In the genomic region with DNA sequence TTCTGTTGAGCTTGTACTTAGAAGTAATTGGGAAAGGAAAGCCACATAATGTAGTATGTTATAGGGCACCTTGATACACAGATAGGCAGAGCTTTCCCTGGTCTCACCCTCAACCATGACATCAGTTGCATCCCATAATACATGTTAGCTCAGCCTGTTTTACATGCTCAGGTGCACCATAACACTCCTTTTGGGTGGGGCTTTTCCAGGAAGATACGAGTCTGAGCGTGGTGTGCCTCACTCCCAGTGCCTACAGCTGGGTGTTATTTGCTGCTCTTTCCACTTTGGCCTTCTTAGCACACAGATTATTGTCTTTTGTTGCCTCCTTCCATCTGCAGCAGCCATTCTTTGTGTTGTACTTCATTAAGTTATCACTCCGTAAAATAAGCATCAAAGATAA, we compare ENCODE assay signal across 18 cellular contexts. TPM values are rescaled to one million over a fixed set of nuclear protein-coding genes. Genes with fewer than 3 reads are reported as not detected.
DNase-seq lines count a peak whose midpoint lies in the region; ATAC-seq and TF ChIP-seq lines count a peak whose summit lies in the region.
"Had no signal": no experiment of that assay in that cellular context is flagged by ENCODE, and none has a peak within 500 bp of the region (broad histone marks: within the 10 kb centered on the region; RNA-seq: fewer than 3 reads in every experiment).

No MANE protein-coding gene starts in this region.

- H3K4me1 Mint-ChIP-seq in MCF 10A (ENCODE audit: insufficient read depth, unreplicated experiment): peaks cover 40% of the 10 kb centered on the region
- peaks cover 74% of the 10 kb centered on the region for H3K4me1 Mint-ChIP-seq in activated CD8-positive, alpha-beta T cell treated with anti-CD3 and anti-CD28 coated beads, Interleukin-2, amount 10 ng/mL, durations not matched to agents 7 days and 5 days (ENCODE audit: low read depth)

- 95% methylated on average over 2 of the region's 3 CpGs for WGBS in mesenchymal stem cell

- no peak overlapping the region for H2BK5ac ChIP-seq in mesenchymal stem cell (ENCODE audit: low read depth, low read length, poor library complexity, severe bottlenecking)

- H3K36me3 ChIP-seq in breast epithelium (no peaks in the 10 kb centered on the region), mesenchymal stem cell (ENCODE audit: control insufficient read depth in 1 of 2, insufficient read depth in 2 of 2, low read depth in 1 of 2, low read length in 2 of 2) (peaks cover 4 to 9% of the 10 kb centered on the region in 2 experiments)
- H3K36me3 ChIP-seq: gastrocnemius medialis had no signal

- H3K27ac Mint-ChIP-seq in MCF 10A (ENCODE audit: low read depth, unreplicated experiment): no peak overlapping the region
- H3K27ac Mint-ChIP-seq in activated CD8-positive, alpha-beta T cell treated with anti-CD3 and anti-CD28 coated beads, Interleukin-2, amount 10 ng/mL, durations not matched to agents 7 days and 5 days: peak overlapping the region; percentile 17

- no peak for ATAC-seq in activated CD8-positive, alpha-beta T cell treated with anti-CD3 and anti-CD28 coated beads, Interleukin-2, amount 10 ng/mL, durations not matched to agents 7 days and 5 days
- ATAC-seq in sciatic nerve (no peak), HG03097 (IDR thresholded peaks at IDR 0.05; ENCODE audit: low FRiP score, unreplicated experiment) (no peak)

- POLR2A ChIA-PET in MCF 10A (lab: Yijun Ruan, JAX): interaction anchor here (0.7 to 4.5 kb wide), 8 partner anchors 10 to 309 kb away, joined by 3 to 65 read pairs (median 3); partner anchors contain the start of gene TTC39C
- POLR2A ChIA-PET in activated CD8-positive, alpha-beta T cell treated with anti-CD3 and anti-CD28 coated beads, Interleukin-2, amount 10 ng/mL, durations not matched to agents 7 days and 5 days (lab: Charles Lee): interaction anchor here (0.5 kb wide), 1 partner anchor 514 kb away, joined by 3 read pairs; no protein-coding TSS in a partner anchor
- POLR2A ChIA-PET in HEK293T (lab: Yijun Ruan, JAX): interaction anchor here (1.1 kb wide), 1 partner anchor 12 kb away, joined by 3 read pairs; the partner anchor contains the start of gene TTC39C

- TF ChIP-seq CTCF in MCF 10A (IDR thresholded peaks at IDR 0.05; ENCODE audit: unreplicated experiment) (no peak), breast epithelium (IDR thresholded peaks at IDR 0.05) (no peak)

- H3K4me3 ChIP-seq in breast epithelium: no peak overlapping the region
- peak overlapping the region in 1 of 2 experiments; percentile 53 for H3K4me3 ChIP-seq in mesenchymal stem cell (ENCODE audit: insufficient read depth in 1 of 2, low read depth in 1 of 2, low read length in 2 of 2)
- H3K4me3 ChIP-seq: gastrocnemius medialis, stomach had no signal

- peak overlapping the region; percentile 9 for H4K8ac ChIP-seq in mesenchymal stem cell (ENCODE audit: low read length)

- H3K27me3 ChIP-seq in breast epithelium (no peaks in the 10 kb centered on the region), mesenchymal stem cell (ENCODE audit: control insufficient read depth in 1 of 2, insufficient read depth in 1 of 2, low read length in 2 of 2) (no peaks in the 10 kb centered on the region)
- H3K27me3 ChIP-seq: gastrocnemius medialis, stomach had no signal

- no peaks in the 10 kb centered on the region for H3K27me3 Mint-ChIP-seq in MCF 10A (ENCODE audit: insufficient read depth, unreplicated experiment)
- H3K27me3 Mint-ChIP-seq in activated CD8-positive, alpha-beta T cell treated with anti-CD3 and anti-CD28 coated beads, Interleukin-2, amount 10 ng/mL, durations not matched to agents 7 days and 5 days (ENCODE audit: low read depth): no peaks in the 10 kb centered on the region
- H3K27me3 Mint-ChIP-seq: naive B cell had no signal

- H2AK5ac ChIP-seq in mesenchymal stem cell (ENCODE audit: low read length, severe bottlenecking): no peak overlapping the region

- peaks cover 25% of the 10 kb centered on the region for H3K79me1 ChIP-seq in mesenchymal stem cell (replicated peaks; ENCODE audit: low read length, poor library complexity, severe bottlenecking)

- BruUV-seq in MCF 10A (replicated peaks; lab: Mats Ljungman, UMichigan): no TSS peak

- no peaks in the 10 kb centered on the region for H3K36me3 Mint-ChIP-seq in MCF 10A (ENCODE audit: insufficient read depth, unreplicated experiment)
- peaks cover 61% of the 10 kb centered on the region for H3K36me3 Mint-ChIP-seq in activated CD8-positive, alpha-beta T cell treated with anti-CD3 and anti-CD28 coated beads, Interleukin-2, amount 10 ng/mL, durations not matched to agents 7 days and 5 days (ENCODE audit: low read depth)

- H3K4me1 ChIP-seq in breast epithelium (peaks cover 0 to 11% of the 10 kb centered on the region in 2 donors), mesenchymal stem cell (ENCODE audit: control insufficient read depth, insufficient read depth, low read depth, low read length) (peaks cover 7% of the 10 kb centered on the region)
- H3K4me1 ChIP-seq: gastrocnemius medialis had no signal

- H2BK120ac ChIP-seq in mesenchymal stem cell (ENCODE audit: low read depth, low read length): no peak overlapping the region

- peak overlapping the region; percentile 50 for H3K9ac ChIP-seq in mesenchymal stem cell (ENCODE audit: low read length)

- CTCF ChIA-PET in MCF 10A (lab: Yijun Ruan, JAX): interaction anchor here (0.7 to 2.9 kb wide), 7 partner anchors 9 to 93 kb away, joined by 3 to 8 read pairs (median 4); no protein-coding TSS in a partner anchor
- CTCF ChIA-PET in activated CD8-positive, alpha-beta T cell treated with anti-CD3 and anti-CD28 coated beads, Interleukin-2, amount 10 ng/mL, durations not matched to agents 7 days and 5 days (lab: Charles Lee): interaction anchor here (0.8 to 1.6 kb wide), 2 partner anchors 49 to 115 kb away, joined by 3 to 4 read pairs; no protein-coding TSS in a partner anchor
- CTCF ChIA-PET in HEK293T (lab: Yijun Ruan, JAX): interaction anchor here (1.0 kb wide), 1 partner anchor 10 kb away, joined by 3 read pairs; no protein-coding TSS in a partner anchor

- H3K4me2 ChIP-seq in mesenchymal stem cell (ENCODE audit: low read length, poor library complexity, severe bottlenecking): no peak overlapping the region

- intact Hi-C loops in MCF 10A (cut with micrococcal nuclease): no loop called here
- intact Hi-C loops in breast epithelium (cut with DNase I; ENCODE audit: low total_unique reads): no loop called here
- intact Hi-C loops in sciatic nerve (cut with DNase I): no loop called here

- peak overlapping the region; percentile 57 for H3K4me3 Mint-ChIP-seq in MCF 10A (ENCODE audit: unreplicated experiment)
- no peak overlapping the region for H3K4me3 Mint-ChIP-seq in activated CD8-positive, alpha-beta T cell treated with anti-CD3 and anti-CD28 coated beads, Interleukin-2, amount 10 ng/mL, durations not matched to agents 7 days and 5 days

- no peak overlapping the region for H2BK15ac ChIP-seq in mesenchymal stem cell (ENCODE audit: low read depth, poor library complexity, severe bottlenecking)

- no peak overlapping the region for H3K18ac ChIP-seq in mesenchymal stem cell (ENCODE audit: low read depth in 1 of 2, low read length in 2 of 2)

- H3K23ac ChIP-seq in mesenchymal stem cell (ENCODE audit: low read length in 2 of 2): no peak overlapping the region

- H2BK12ac ChIP-seq in mesenchymal stem cell (ENCODE audit: low read length in 2 of 2): no peak overlapping the region

- no peak overlapping the region for H3K14ac ChIP-seq in mesenchymal stem cell (ENCODE audit: low read length in 2 of 2)

- no peak overlapping the region for H4K91ac ChIP-seq in mesenchymal stem cell (ENCODE audit: low read length)

- H3K9me3 ChIP-seq in breast epithelium (no peaks in the 10 kb centered on the region), mesenchymal stem cell (ENCODE audit: control insufficient read depth, low read length) (no peaks in the 10 kb centered on the region)
- H3K9me3 ChIP-seq: gastrocnemius medialis, stomach had no signal

- no peak overlapping the region for H3K4ac ChIP-seq in mesenchymal stem cell (ENCODE audit: low read depth in 1 of 2, low read length in 2 of 2)

- no peak overlapping the region for H2AFZ ChIP-seq in mesenchymal stem cell (ENCODE audit: low read depth, low read length)

- H3K27ac ChIP-seq in breast epithelium (peak overlapping the region in 1 of 2 donors; percentile 32), mesenchymal stem cell (ENCODE audit: low read length, poor library complexity, severe bottlenecking) (no peak overlapping the region)
- H3K27ac ChIP-seq: gastrocnemius medialis had no signal

- DNase-seq in MCF 10A (ENCODE audit: unreplicated experiment) (peak; percentile 34), breast epithelium (ENCODE audit: low spot score in 2 of 2) (no peak), mesenchymal stem cell (no peak), sciatic nerve (ENCODE audit: low spot score) (no peak), NCI-H345 (lab: John Stamatoyannopoulos, UW) (no peak), HEK293T (ENCODE audit: extremely low spot score) (no peak)
- DNase-seq in activated CD8-positive, alpha-beta T cell treated with anti-CD3 and anti-CD28 coated beads, Interleukin-2, amount 10 ng/mL, durations not matched to agents 7 days and 5 days: no peak
- DNase-seq: activated CD4-positive, alpha-beta T cell treated with anti-CD3 and anti-CD28 coated beads for 48 hours; activated T-cell treated with anti-CD3 and anti-CD28 coated beads, Interleukin-2, amount 50 U/mL, for 1 hour; anterior cingulate cortex; Calu3; GDM1; naive B cell; NCI-H1694 treated with DMSO at 0.1 percent for 48 hours; OCI-M1; stomach had no signal

- no peak for TF ChIP-seq POLR2A in breast epithelium (IDR thresholded peaks at IDR 0.05)

- H3K9me3 Mint-ChIP-seq in MCF 10A (ENCODE audit: unreplicated experiment): no peaks in the 10 kb centered on the region
- no peaks in the 10 kb centered on the region for H3K9me3 Mint-ChIP-seq in activated CD8-positive, alpha-beta T cell treated with anti-CD3 and anti-CD28 coated beads, Interleukin-2, amount 10 ng/mL, durations not matched to agents 7 days and 5 days (ENCODE audit: insufficient read depth)
- H3K9me3 Mint-ChIP-seq: naive B cell had no signal

TF ChIP-seq in HEK293T, 16 proteins besides CTCF, POLR2A, EP300 and RAD21 (continues in another document):
- no peak for TF ChIP-seq L3MBTL2 (conservative IDR thresholded peaks at IDR 0.05)
- no peak for TF ChIP-seq HDGF (IDR thresholded peaks at IDR 0.05; ENCODE audit: borderline replicate concordance)
- no peak for TF ChIP-seq ZNF384 (IDR thresholded peaks at IDR 0.05)
- no peak for TF ChIP-seq ELF4 (IDR thresholded peaks at IDR 0.05)
- no peak for TF ChIP-seq NFRKB (IDR thresholded peaks at IDR 0.05)
- no peak for TF ChIP-seq BHLHE40 (IDR thresholded peaks at IDR 0.05; ENCODE audit: borderline replicate concordance)
- TF ChIP-seq FOXA1 (IDR thresholded peaks at IDR 0.05): no peak
- TF ChIP-seq FOXK2 (IDR thresholded peaks at IDR 0.05): no peak
- TF ChIP-seq ARNT (IDR thresholded peaks at IDR 0.05): no peak
- TF ChIP-seq CTBP1 (IDR thresholded peaks at IDR 0.05; ENCODE audit: borderline replicate concordance): no peak
- no peak for TF ChIP-seq TARDBP (IDR thresholded peaks at IDR 0.05)

RNA-seq across cellular contexts. Expression of gene TTC39C, which starts 11.9 kb away (rescaled TPM):
- 11.4 and 12.9 TPM in 2 replicates for total RNA-seq in MCF 10A (2022)
- 10 to 100 TPM; 49.8 to 59.0 (median 53.0) TPM for total RNA-seq in breast epithelium
- total RNA-seq in activated CD8-positive, alpha-beta T cell treated with anti-CD3 and anti-CD28 coated beads, Interleukin-2, amount 10 ng/mL, durations not matched to agents 7 days and 5 days: 10 to 100 TPM; 71.5 to 72.2 TPM
- 2.9 TPM for polyA plus RNA-seq in mesenchymal stem cell (2013, experiment 1 of 2)
- polyA plus RNA-seq in mesenchymal stem cell (2013, experiment 2 of 2): 3.6 TPM
- total RNA-seq in sciatic nerve: 20.6 TPM
